ENCODE assay signal across 11 cellular contexts in genomic region chr20:35013421-35014411, GRCh38. TPM values are rescaled to one million over a fixed set of nuclear protein-coding genes. Genes with fewer than 3 reads are reported as not detected.
A peak's percentile ranks its signal among the peaks of the same experiment; 100 is the strongest.
DNase-seq lines count a peak whose midpoint lies in the region; ATAC-seq lines count a peak whose summit lies in the region.
"Had no signal": no experiment of that assay in that cellular context is flagged by ENCODE, and none has a peak within 500 bp of the region (broad histone marks: within the 10 kb centered on the region; RNA-seq: fewer than 3 reads in every experiment).

No MANE protein-coding gene starts in this region.

- peaks cover 9% of the 10 kb centered on the region for H3K4me1 Mint-ChIP-seq in T-helper 17 cell
- H3K4me1 Mint-ChIP-seq in immature natural killer cell: peaks cover 8 to 20% of the 10 kb centered on the region in 2 donors
- H3K4me1 Mint-ChIP-seq: WTC11 had no signal

- H3K36me3 Mint-ChIP-seq in activated naive CD4-positive, alpha-beta T cell treated with anti-CD3 and anti-CD28 coated beads, Interleukin-2, amount 50 U/mL, for 72 hours: peaks cover 4 to 5% of the 10 kb centered on the region in 2 donors
- H3K36me3 Mint-ChIP-seq in T-helper 17 cell (ENCODE audit: low read depth) (peaks cover 7% of the 10 kb centered on the region), immature natural killer cell (peaks cover 8 to 47% (median 16%) of the 10 kb centered on the region in 3 donors)

- H3K9me3 Mint-ChIP-seq in activated naive CD4-positive, alpha-beta T cell treated with anti-CD3 and anti-CD28 coated beads, Interleukin-2, amount 50 U/mL, for 72 hours: no peaks in the 10 kb centered on the region
- no peaks in the 10 kb centered on the region for H3K9me3 Mint-ChIP-seq in immature natural killer cell
- H3K9me3 Mint-ChIP-seq: WTC11 had no signal

- peak in 1 of 2 donors; percentile 3 for DNase-seq in activated naive CD4-positive, alpha-beta T cell treated with anti-CD3 and anti-CD28 coated beads, Interleukin-2, amount 50 U/mL, for 72 hours (ENCODE audit: low spot score in 2 of 2)
- DNase-seq in activated naive CD4-positive, alpha-beta T cell treated with anti-CD3 and anti-CD28 coated beads, Interleukin-2, amount 50 U/mL, for 16 hours: no peak
- DNase-seq in T-helper 17 cell (no peak), immature natural killer cell (no peak), globus pallidus (ENCODE audit: low spot score) (no peak), activated gamma-delta T cell treated with Interleukin-2 at 50 U/mL for 16 hours (no peak), superior temporal gyrus (ENCODE audit: extremely low spot score) (no peak)
- DNase-seq: NCI-H510A treated with DMSO at 0.1 percent for 48 hours had no signal

- peak overlapping the region; percentile 21 to 73 for H3K27ac Mint-ChIP-seq in activated naive CD4-positive, alpha-beta T cell treated with anti-CD3 and anti-CD28 coated beads, Interleukin-2, amount 50 U/mL, for 72 hours
- peak overlapping the region; percentile 84 for H3K27ac Mint-ChIP-seq in T-helper 17 cell
- peak overlapping the region in 4 of 6 donors; percentile 45 to 76 (median 55) for H3K27ac Mint-ChIP-seq in immature natural killer cell
- H3K27ac Mint-ChIP-seq: WTC11 had no signal

- no peak overlapping the region for H3K4me3 Mint-ChIP-seq in T-helper 17 cell
- H3K4me3 Mint-ChIP-seq in immature natural killer cell: no peak overlapping the region
- H3K4me3 Mint-ChIP-seq: WTC11 had no signal

- H3K9me3 ChIP-seq in T-helper 17 cell (ENCODE audit: control insufficient read depth, low read length, poor library complexity, severe bottlenecking): no peaks in the 10 kb centered on the region

- no peak for ATAC-seq in activated naive CD4-positive, alpha-beta T cell treated with anti-CD3 and anti-CD28 coated beads, Interleukin-2, amount 50 U/mL, for 72 hours
- ATAC-seq in T-helper 17 cell: no peak
- ATAC-seq: WTC11 had no signal

- H3K27ac ChIP-seq in temporal lobe (ENCODE audit: low read depth, low read length): peak overlapping the region; percentile 34

- H3K27me3 Mint-ChIP-seq in T-helper 17 cell (no peaks in the 10 kb centered on the region), immature natural killer cell (ENCODE audit: low read depth in 3 of 3) (peaks cover 3% of the 10 kb centered on the region in 3 donors)

RNA-seq across cellular contexts. Expression of gene MYH7B, which starts 58.0 kb away (rescaled TPM):
- total RNA-seq in activated naive CD4-positive, alpha-beta T cell treated with anti-CD3 and anti-CD28 coated beads, Interleukin-2, amount 50 U/mL, for 72 hours: under 1 TPM in 1 of 2 donors, not detected in 1; 0.70 TPM
- total RNA-seq in T-helper 17 cell (under 1 TPM; 0.50 to 0.70 TPM), temporal lobe (under 0.01 TPM)
- polyA plus RNA-seq in immature natural killer cell: not detected
- total RNA-seq: dermis microvascular lymphatic vessel endothelial cell had no signal

RNA-seq across cellular contexts. Expression of gene GSS, which starts 58.1 kb away (rescaled TPM):
- total RNA-seq in activated naive CD4-positive, alpha-beta T cell treated with anti-CD3 and anti-CD28 coated beads, Interleukin-2, amount 50 U/mL, for 72 hours: 10 to 100 TPM; 59.7 to 74.2 TPM
- total RNA-seq in T-helper 17 cell (10 to 100 TPM; 23.3 to 27.0 TPM), temporal lobe (22.6 TPM)
- polyA plus RNA-seq in immature natural killer cell: 10 to 100 TPM; 32.4 to 60.6 (median 45.7) TPM
